In the genomic region with DNA sequence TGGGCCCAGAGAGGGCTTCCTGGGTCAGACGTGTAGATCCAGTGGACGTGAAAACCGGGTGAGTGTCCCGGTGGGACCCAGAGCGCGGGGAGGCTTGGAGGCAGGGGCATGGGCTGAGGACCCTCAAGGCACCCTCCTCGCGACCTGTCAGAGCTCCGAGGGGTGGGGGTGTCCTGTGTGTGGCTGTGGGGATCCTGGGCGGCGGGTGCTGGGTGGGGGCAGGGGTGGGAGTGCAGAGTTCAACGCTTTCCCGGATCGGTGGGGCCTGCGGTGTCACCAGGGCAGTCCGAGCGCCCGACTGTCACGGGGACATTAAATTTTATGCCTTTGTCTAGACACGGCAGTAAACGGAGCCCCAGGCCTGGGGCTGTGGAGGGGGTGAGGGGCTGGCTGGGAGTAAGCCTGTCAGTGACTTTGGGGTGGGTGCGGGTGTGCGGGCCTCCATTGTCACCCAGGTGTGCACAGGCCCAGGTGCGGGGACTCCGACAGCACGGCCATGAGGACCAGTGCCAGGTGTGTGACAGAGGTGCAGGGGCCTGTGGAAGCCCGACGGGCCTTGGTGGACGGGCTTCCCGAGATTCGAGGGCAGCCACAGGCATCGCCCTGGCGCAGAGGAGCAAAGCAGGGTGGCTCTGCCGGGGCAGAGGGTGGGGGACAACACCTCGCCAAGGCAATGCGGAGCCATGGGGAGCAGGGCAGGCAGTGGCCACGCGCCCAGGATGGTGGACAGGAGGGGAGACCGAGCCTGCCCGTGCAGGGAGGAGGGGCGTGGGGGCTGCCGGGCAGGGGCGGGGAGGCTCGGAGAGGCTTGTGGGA, we compare ENCODE assay signal across 1 cellular context.
TF ChIP-seq lines count a peak whose summit lies in the region.

No MANE protein-coding gene starts in this region.

TF ChIP-seq in K562, 482 proteins besides CTCF, POLR2A, EP300 and RAD21:
- TF ChIP-seq, protein P1, sequence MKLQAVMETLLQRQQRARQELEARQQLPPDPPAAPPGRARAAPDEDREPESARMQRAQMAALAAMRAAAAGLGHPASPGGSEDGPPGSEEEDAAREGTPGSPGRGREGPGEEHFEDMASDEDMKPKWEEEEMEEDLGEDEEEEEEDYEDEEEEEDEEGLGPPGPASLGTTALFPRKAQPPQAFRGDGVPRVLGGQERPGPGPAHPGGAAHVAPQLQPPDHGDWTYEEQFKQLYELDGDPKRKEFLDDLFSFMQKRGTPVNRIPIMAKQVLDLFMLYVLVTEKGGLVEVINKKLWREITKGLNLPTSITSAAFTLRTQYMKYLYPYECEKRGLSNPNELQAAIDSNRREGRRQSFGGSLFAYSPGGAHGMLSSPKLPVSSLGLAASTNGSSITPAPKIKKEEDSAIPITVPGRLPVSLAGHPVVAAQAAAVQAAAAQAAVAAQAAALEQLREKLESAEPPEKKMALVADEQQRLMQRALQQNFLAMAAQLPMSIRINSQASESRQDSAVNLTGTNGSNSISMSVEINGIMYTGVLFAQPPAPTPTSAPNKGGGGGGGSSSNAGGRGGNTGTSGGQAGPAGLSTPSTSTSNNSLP (IDR thresholded peaks at IDR 0.05; ENCODE audit: borderline replicate concordance, low read depth, low read length) = no peak
- no peak for TF ChIP-seq HOXB6 (CRISPR knock-in tag; IDR thresholded peaks at IDR 0.05; ENCODE audit: borderline replicate concordance)
- TF ChIP-seq NFE2L1 (tag; IDR thresholded peaks at IDR 0.05; ENCODE audit: borderline replicate concordance, low read depth) = no peak
- TF ChIP-seq, protein P2, sequence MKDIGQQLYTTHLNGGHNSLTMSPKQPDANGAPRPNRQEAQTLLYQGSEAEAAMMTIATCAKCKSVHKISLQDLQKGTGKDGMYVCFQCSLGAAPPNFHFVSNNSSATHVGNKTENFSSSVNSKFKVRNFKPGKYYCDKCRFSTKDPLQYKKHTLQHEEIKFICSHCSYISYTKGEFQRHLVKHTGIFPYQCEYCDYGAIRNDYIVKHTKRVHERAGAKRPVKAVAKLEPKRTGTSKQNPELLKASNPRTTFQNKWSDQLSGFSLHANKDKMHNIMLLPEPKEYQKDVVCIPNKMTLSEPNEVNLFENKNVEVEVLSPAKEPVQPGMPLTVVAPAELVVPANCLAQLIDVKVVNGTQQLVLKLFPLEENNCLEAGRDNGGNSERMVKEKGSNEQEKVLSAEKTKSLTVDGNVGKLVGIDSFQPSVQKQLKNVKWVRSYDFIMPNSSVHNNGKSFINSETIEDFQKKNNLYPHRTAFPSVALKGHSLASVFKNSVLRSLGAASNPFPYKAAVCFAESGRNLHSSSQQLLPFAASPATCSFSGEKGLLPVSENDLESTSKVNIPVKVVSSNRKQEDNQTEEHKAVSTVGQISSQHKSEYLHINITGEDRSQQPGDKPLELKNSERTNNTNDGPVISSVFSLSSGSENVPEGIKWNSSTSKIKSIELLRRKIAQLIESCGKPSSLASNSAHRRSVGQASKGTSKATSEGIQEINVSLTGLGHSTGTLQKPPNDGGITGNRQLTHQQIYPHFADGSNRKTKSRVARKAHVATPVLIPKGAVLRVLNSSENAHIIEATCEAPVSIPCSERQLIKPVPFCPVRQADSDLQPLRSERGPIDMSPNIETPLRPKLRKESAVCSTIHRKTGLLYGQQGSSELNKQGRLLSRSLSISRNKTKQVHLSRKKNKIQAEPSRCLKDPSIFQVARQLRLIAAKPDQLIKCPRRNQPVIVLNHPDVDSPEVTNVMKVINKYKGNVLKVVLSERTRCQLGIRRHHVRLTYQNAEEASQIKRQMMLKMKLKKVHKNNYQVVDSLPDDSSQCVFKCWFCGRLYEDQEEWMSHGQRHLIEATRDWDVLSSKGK (CRISPR knock-in tag; IDR thresholded peaks at IDR 0.05) = no peak
- TF ChIP-seq, protein P3, sequence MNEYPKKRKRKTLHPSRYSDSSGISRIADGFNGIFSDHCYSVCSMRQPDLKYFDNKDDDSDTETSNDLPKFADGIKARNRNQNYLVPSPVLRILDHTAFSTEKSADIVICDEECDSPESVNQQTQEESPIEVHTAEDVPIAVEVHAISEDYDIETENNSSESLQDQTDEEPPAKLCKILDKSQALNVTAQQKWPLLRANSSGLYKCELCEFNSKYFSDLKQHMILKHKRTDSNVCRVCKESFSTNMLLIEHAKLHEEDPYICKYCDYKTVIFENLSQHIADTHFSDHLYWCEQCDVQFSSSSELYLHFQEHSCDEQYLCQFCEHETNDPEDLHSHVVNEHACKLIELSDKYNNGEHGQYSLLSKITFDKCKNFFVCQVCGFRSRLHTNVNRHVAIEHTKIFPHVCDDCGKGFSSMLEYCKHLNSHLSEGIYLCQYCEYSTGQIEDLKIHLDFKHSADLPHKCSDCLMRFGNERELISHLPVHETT (CRISPR knock-in tag; conservative IDR thresholded peaks at IDR 0.05 in 1 of 2, IDR thresholded peaks at IDR 0.05 in 1 of 2) = no peak
- TF ChIP-seq EGR1 (conservative IDR thresholded peaks at IDR 0.05) = no peak
- no peak for TF ChIP-seq NCOR1 (IDR thresholded peaks at IDR 0.05)
- TF ChIP-seq ZFP36 (IDR thresholded peaks at IDR 0.05; ENCODE audit: low read depth, low read length, partially characterized antibody) = no peak
- TF ChIP-seq, protein P4, sequence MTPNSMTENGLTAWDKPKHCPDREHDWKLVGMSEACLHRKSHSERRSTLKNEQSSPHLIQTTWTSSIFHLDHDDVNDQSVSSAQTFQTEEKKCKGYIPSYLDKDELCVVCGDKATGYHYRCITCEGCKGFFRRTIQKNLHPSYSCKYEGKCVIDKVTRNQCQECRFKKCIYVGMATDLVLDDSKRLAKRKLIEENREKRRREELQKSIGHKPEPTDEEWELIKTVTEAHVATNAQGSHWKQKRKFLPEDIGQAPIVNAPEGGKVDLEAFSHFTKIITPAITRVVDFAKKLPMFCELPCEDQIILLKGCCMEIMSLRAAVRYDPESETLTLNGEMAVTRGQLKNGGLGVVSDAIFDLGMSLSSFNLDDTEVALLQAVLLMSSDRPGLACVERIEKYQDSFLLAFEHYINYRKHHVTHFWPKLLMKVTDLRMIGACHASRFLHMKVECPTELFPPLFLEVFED (CRISPR knock-in tag; conservative IDR thresholded peaks at IDR 0.05) = no peak
- no peak for TF ChIP-seq ZNF212 (CRISPR knock-in tag; IDR thresholded peaks at IDR 0.05)
- TF ChIP-seq RBM17 (IDR thresholded peaks at IDR 0.05; ENCODE audit: borderline replicate concordance, low read depth, low read length) = no peak
- TF ChIP-seq, protein P5, sequence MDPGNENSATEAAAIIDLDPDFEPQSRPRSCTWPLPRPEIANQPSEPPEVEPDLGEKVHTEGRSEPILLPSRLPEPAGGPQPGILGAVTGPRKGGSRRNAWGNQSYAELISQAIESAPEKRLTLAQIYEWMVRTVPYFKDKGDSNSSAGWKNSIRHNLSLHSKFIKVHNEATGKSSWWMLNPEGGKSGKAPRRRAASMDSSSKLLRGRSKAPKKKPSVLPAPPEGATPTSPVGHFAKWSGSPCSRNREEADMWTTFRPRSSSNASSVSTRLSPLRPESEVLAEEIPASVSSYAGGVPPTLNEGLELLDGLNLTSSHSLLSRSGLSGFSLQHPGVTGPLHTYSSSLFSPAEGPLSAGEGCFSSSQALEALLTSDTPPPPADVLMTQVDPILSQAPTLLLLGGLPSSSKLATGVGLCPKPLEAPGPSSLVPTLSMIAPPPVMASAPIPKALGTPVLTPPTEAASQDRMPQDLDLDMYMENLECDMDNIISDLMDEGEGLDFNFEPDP (CRISPR knock-in tag; IDR thresholded peaks at IDR 0.05) = no peak
- TF ChIP-seq, protein P6, sequence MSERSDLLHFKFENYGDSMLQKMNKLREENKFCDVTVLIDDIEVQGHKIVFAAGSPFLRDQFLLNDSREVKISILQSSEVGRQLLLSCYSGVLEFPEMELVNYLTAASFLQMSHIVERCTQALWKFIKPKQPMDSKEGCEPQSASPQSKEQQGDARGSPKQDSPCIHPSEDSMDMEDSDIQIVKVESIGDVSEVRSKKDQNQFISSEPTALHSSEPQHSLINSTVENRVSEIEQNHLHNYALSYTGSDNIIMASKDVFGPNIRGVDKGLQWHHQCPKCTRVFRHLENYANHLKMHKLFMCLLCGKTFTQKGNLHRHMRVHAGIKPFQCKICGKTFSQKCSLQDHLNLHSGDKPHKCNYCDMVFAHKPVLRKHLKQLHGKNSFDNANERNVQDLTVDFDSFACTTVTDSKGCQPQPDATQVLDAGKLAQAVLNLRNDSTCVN (CRISPR knock-in tag; IDR thresholded peaks at IDR 0.05) = no peak
- TF ChIP-seq, protein P7, sequence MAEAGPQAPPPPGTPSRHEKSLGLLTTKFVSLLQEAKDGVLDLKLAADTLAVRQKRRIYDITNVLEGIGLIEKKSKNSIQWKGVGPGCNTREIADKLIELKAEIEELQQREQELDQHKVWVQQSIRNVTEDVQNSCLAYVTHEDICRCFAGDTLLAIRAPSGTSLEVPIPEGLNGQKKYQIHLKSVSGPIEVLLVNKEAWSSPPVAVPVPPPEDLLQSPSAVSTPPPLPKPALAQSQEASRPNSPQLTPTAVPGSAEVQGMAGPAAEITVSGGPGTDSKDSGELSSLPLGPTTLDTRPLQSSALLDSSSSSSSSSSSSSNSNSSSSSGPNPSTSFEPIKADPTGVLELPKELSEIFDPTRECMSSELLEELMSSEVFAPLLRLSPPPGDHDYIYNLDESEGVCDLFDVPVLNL (CRISPR knock-in tag; IDR thresholded peaks at IDR 0.05; ENCODE audit: low read depth) = no peak
- TF ChIP-seq, protein P8, sequence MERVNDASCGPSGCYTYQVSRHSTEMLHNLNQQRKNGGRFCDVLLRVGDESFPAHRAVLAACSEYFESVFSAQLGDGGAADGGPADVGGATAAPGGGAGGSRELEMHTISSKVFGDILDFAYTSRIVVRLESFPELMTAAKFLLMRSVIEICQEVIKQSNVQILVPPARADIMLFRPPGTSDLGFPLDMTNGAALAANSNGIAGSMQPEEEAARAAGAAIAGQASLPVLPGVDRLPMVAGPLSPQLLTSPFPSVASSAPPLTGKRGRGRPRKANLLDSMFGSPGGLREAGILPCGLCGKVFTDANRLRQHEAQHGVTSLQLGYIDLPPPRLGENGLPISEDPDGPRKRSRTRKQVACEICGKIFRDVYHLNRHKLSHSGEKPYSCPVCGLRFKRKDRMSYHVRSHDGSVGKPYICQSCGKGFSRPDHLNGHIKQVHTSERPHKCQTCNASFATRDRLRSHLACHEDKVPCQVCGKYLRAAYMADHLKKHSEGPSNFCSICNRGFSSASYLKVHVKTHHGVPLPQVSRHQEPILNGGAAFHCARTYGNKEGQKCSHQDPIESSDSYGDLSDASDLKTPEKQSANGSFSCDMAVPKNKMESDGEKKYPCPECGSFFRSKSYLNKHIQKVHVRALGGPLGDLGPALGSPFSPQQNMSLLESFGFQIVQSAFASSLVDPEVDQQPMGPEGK (CRISPR knock-in tag; IDR thresholded peaks at IDR 0.05; ENCODE audit: borderline replicate concordance) = no peak
- no peak for TF ChIP-seq POLR2G (IDR thresholded peaks at IDR 0.05; ENCODE audit: low read depth, low read length)
- TF ChIP-seq, protein P9, sequence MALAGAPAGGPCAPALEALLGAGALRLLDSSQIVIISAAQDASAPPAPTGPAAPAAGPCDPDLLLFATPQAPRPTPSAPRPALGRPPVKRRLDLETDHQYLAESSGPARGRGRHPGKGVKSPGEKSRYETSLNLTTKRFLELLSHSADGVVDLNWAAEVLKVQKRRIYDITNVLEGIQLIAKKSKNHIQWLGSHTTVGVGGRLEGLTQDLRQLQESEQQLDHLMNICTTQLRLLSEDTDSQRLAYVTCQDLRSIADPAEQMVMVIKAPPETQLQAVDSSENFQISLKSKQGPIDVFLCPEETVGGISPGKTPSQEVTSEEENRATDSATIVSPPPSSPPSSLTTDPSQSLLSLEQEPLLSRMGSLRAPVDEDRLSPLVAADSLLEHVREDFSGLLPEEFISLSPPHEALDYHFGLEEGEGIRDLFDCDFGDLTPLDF (CRISPR knock-in tag; IDR thresholded peaks at IDR 0.05) = no peak
- TF ChIP-seq SRSF7 (optimal IDR thresholded peaks at IDR 0.05; ENCODE audit: low read depth, low read length) = no peak
- TF ChIP-seq, protein P10, sequence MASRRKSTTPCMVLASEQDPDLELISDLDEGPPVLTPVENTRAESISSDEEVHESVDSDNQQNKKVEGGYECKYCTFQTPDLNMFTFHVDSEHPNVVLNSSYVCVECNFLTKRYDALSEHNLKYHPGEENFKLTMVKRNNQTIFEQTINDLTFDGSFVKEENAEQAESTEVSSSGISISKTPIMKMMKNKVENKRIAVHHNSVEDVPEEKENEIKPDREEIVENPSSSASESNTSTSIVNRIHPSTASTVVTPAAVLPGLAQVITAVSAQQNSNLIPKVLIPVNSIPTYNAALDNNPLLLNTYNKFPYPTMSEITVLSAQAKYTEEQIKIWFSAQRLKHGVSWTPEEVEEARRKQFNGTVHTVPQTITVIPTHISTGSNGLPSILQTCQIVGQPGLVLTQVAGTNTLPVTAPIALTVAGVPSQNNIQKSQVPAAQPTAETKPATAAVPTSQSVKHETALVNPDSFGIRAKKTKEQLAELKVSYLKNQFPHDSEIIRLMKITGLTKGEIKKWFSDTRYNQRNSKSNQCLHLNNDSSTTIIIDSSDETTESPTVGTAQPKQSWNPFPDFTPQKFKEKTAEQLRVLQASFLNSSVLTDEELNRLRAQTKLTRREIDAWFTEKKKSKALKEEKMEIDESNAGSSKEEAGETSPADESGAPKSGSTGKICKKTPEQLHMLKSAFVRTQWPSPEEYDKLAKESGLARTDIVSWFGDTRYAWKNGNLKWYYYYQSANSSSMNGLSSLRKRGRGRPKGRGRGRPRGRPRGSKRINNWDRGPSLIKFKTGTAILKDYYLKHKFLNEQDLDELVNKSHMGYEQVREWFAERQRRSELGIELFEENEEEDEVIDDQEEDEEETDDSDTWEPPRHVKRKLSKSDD (conservative IDR thresholded peaks at IDR 0.05; ENCODE audit: low read length) = no peak
